ENCODE assay signal across 8 cellular contexts in the genomic region with DNA sequence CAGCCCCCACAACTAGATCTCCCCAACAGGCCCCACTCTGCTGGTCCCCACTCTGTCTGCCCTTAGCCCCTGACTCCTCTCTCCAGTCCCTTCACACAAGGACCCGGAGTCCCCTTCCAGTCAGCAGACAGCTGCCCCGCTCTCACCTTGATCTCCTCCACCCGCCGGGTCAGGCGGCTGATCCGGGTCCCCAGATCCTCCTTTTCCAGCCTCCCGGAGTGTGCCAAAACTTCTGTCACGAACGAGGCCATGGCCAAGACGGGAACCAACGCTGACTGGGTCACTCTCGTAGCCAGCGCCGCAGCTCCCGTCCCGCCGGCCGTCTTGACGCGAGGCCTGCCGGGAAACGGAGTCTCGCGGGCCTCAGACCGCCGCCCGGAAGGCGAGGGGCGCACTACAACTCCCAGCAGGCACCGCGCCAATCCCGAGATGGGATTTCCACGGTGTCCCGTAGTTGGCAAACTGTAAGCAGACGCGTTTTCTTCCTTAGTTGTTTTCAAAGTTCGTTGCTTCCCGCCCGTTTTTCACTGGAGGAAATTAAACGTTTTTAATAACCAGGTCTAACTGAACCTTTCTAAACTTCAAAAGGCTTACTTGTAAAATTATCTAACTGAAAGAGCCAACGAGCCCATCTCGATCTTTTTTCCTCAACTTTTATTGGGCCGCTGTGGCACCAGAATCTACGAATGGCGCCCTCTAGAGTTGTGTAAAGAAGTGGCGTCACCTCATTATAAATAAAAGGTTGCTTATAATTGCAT. TPM values are rescaled to one million over a fixed set of nuclear protein-coding genes. Genes with fewer than 3 reads are reported as not detected.
DNase-seq lines count a peak whose midpoint lies in the region; ATAC-seq and TF ChIP-seq lines count a peak whose summit lies in the region.

A gene with protein sequence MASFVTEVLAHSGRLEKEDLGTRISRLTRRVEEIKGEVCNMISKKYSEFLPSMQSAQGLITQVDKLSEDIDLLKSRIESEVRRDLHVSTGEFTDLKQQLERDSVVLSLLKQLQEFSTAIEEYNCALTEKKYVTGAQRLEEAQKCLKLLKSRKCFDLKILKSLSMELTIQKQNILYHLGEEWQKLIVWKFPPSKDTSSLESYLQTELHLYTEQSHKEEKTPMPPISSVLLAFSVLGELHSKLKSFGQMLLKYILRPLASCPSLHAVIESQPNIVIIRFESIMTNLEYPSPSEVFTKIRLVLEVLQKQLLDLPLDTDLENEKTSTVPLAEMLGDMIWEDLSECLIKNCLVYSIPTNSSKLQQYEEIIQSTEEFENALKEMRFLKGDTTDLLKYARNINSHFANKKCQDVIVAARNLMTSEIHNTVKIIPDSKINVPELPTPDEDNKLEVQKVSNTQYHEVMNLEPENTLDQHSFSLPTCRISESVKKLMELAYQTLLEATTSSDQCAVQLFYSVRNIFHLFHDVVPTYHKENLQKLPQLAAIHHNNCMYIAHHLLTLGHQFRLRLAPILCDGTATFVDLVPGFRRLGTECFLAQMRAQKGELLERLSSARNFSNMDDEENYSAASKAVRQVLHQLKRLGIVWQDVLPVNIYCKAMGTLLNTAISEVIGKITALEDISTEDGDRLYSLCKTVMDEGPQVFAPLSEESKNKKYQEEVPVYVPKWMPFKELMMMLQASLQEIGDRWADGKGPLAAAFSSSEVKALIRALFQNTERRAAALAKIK (minus strand): TSS at position 277 of the 758 bp plus-strand sequence. CDS start 26 bp downstream, at position 251.

- no peaks in the 10 kb centered on the region for H3K36me3 Mint-ChIP-seq in naive B cell
- no peaks in the 10 kb centered on the region for H3K36me3 Mint-ChIP-seq in stimulated activated memory B cell treated with anti-CD40 and anti-IgM and Interleukin-4, amounts not matched to agents 10 μg/mL and 1 μg/mL and 100 μg/mL, for 72 hours

- H3K27me3 Mint-ChIP-seq in naive B cell = peaks cover 0 to 15% (median 5%) of the 10 kb centered on the region in 3 donors
- no peaks in the 10 kb centered on the region for H3K27me3 Mint-ChIP-seq in stimulated activated memory B cell treated with anti-CD40 and anti-IgM and Interleukin-4, amounts not matched to agents 10 μg/mL and 1 μg/mL and 100 μg/mL, for 72 hours

- H3K27ac Mint-ChIP-seq in naive B cell = peak within 1 kb of the TSS; percentile 88 to 97 (median 94)
- peak within 1 kb of the TSS; percentile 96 for H3K27ac Mint-ChIP-seq in stimulated activated memory B cell treated with anti-CD40 and anti-IgM and Interleukin-4, amounts not matched to agents 10 μg/mL and 1 μg/mL and 100 μg/mL, for 72 hours

- ATAC-seq in naive B cell (ENCODE audit: low read depth in 2 of 2) = peak; percentile 98
- peak; percentile 99 for ATAC-seq in stimulated activated memory B cell treated with anti-CD40 and anti-IgM and Interleukin-4, amounts not matched to agents 10 μg/mL and 1 μg/mL and 100 μg/mL, for 72 hours

- peaks cover 15 to 28% (median 16%) of the 10 kb centered on the region in 3 donors for H3K4me1 Mint-ChIP-seq in naive B cell
- H3K4me1 Mint-ChIP-seq in stimulated activated memory B cell treated with anti-CD40 and anti-IgM and Interleukin-4, amounts not matched to agents 10 μg/mL and 1 μg/mL and 100 μg/mL, for 72 hours = peaks cover 26% of the 10 kb centered on the region

- DNase-seq in ELF-1 (ENCODE audit: low read depth, low spot score) (peak; percentile 97), GOT3 (lab: John Stamatoyannopoulos, UW) (peak; percentile 77), RPMI8226 (peak; percentile 99), fibroblast of gingiva (ENCODE audit: low read depth) (peak; percentile 98), naive B cell (peak; percentile 92)
- DNase-seq in activated T-helper 1 cell treated with anti-CD3 and anti-CD28 coated beads, Interleukin-2, amount 50 U/mL, for 16 hours (ENCODE audit: low read depth in 1 of 2, low spot score in 1 of 2) = peak; percentile 84 to 85

- TF ChIP-seq CTCF in LNCAP (IDR thresholded peaks at IDR 0.05) = peak; percentile 91

- H3K9me3 Mint-ChIP-seq in naive B cell = no peaks in the 10 kb centered on the region
- H3K9me3 Mint-ChIP-seq in stimulated activated memory B cell treated with anti-CD40 and anti-IgM and Interleukin-4, amounts not matched to agents 10 μg/mL and 1 μg/mL and 100 μg/mL, for 72 hours = no peaks in the 10 kb centered on the region

- H3K4me3 Mint-ChIP-seq in naive B cell = peak within 1 kb of the TSS; percentile 93 to 99 (median 99)
- peak within 1 kb of the TSS; percentile 98 for H3K4me3 Mint-ChIP-seq in stimulated activated memory B cell treated with anti-CD40 and anti-IgM and Interleukin-4, amounts not matched to agents 10 μg/mL and 1 μg/mL and 100 μg/mL, for 72 hours

RNA-seq across cellular contexts. Expression of the gene that starts here (rescaled TPM):
- 10 to 100 TPM; 15.7 to 21.4 (median 17.1) TPM for polyA plus RNA-seq in naive B cell (ENCODE audit: low read depth in 6 of 6)

Comparison
In these comparisons a context has a peak if more than half of its experiments do, and no peak if none do; other contexts are left out.
1. Peak in every context shown above with its lines: DNase-seq and ATAC-seq.